Comparison of ENCODE assay signal across 2 cellular contexts in the genomic region with DNA sequence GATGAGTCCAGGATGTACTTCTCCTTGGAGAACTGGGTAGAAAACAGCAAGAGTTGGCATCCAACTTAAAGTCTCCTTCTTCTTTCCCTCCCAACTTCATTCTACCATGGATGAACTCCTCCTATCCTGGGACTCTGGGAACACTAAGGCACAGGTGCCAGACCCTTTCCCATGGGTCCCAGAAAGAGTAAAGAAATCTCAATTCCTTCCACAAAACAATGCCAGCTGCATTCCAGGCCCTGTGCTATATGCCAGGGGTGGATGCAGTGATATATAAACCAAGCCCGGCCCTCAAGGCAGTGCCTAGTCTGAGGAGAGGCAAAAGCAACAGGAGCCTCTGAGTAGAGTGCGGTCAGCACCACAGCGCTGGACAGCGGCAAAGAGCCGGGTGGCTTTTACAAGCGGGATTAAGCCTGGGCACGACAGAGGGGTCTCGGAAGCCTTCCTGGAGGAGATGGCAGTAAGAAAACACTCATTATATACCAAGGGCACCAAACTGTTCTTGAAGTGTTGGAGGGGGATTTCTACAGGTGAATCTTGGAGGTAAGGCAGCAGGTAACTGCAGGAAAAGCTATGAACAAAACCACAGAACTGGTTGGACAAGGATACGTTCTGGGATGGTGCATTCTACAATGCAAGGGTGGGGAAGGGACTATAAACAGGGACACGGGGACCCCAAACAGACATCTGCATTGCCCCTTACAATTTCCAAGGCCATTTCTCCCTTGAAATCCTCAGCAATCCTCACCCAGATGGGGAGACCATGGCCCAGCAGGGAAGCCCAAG.
TF ChIP-seq lines count a peak whose summit lies in the region.

No MANE protein-coding gene starts in this region.

TF ChIP-seq in A549, 52 proteins besides CTCF, POLR2A, EP300 and RAD21:
- TF ChIP-seq, protein P1, sequence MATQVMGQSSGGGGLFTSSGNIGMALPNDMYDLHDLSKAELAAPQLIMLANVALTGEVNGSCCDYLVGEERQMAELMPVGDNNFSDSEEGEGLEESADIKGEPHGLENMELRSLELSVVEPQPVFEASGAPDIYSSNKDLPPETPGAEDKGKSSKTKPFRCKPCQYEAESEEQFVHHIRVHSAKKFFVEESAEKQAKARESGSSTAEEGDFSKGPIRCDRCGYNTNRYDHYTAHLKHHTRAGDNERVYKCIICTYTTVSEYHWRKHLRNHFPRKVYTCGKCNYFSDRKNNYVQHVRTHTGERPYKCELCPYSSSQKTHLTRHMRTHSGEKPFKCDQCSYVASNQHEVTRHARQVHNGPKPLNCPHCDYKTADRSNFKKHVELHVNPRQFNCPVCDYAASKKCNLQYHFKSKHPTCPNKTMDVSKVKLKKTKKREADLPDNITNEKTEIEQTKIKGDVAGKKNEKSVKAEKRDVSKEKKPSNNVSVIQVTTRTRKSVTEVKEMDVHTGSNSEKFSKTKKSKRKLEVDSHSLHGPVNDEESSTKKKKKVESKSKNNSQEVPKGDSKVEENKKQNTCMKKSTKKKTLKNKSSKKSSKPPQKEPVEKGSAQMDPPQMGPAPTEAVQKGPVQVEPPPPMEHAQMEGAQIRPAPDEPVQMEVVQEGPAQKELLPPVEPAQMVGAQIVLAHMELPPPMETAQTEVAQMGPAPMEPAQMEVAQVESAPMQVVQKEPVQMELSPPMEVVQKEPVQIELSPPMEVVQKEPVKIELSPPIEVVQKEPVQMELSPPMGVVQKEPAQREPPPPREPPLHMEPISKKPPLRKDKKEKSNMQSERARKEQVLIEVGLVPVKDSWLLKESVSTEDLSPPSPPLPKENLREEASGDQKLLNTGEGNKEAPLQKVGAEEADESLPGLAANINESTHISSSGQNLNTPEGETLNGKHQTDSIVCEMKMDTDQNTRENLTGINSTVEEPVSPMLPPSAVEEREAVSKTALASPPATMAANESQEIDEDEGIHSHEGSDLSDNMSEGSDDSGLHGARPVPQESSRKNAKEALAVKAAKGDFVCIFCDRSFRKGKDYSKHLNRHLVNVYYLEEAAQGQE (IDR thresholded peaks at IDR 0.05), result peak; percentile 96
- no peak for TF ChIP-seq FOSB (CRISPR knock-in tag; IDR thresholded peaks at IDR 0.05)
- TF ChIP-seq, protein P2, sequence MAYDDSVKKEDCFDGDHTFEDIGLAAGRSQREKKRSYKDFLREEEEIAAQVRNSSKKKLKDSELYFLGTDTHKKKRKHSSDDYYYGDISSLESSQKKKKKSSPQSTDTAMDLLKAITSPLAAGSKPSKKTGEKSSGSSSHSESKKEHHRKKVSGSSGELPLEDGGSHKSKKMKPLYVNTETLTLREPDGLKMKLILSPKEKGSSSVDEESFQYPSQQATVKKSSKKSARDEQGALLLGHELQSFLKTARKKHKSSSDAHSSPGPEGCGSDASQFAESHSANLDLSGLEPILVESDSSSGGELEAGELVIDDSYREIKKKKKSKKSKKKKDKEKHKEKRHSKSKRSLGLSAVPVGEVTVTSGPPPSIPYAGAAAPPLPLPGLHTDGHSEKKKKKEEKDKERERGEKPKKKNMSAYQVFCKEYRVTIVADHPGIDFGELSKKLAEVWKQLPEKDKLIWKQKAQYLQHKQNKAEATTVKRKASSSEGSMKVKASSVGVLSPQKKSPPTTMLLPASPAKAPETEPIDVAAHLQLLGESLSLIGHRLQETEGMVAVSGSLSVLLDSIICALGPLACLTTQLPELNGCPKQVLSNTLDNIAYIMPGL (CRISPR knock-in tag; IDR thresholded peaks at IDR 0.05; ENCODE audit: borderline replicate concordance), result no peak
- peak; percentile 91 for TF ChIP-seq EHMT2 (IDR thresholded peaks at IDR 0.05; ENCODE audit: low read depth)

TF ChIP-seq in K562, 482 proteins besides CTCF, POLR2A, EP300 and RAD21 (continues in another document):
- TF ChIP-seq ZFP1 (CRISPR knock-in tag; IDR thresholded peaks at IDR 0.05) (no peak), JUND (IDR thresholded peaks at IDR 0.05; ENCODE audit: borderline replicate concordance, low read depth, low read length) (no peak), JUND (tag; IDR thresholded peaks at IDR 0.05; ENCODE audit: borderline replicate concordance, low read depth, low read length) (peak; percentile 38; the same call in 1 of the 3 replicates), RBM17 (IDR thresholded peaks at IDR 0.05; ENCODE audit: borderline replicate concordance, low read depth, low read length) (no peak), TAF7 (tag; IDR thresholded peaks at IDR 0.05) (no peak), PHB2 (IDR thresholded peaks at IDR 0.05; ENCODE audit: low read depth) (no peak), PRMT5 (CRISPR knock-in tag; IDR thresholded peaks at IDR 0.05) (peak; percentile 93), MIER1 (IDR thresholded peaks at IDR 0.05; ENCODE audit: low read depth) (peak; percentile 96), EHMT2 (IDR thresholded peaks at IDR 0.05) (peak; percentile 98), ZNF644 (tag; IDR thresholded peaks at IDR 0.05; ENCODE audit: low read depth) (0 out of 2 replicates have a peak, but pooled peaks have one; percentile 25), ETV1 (tag; conservative IDR thresholded peaks at IDR 0.05; ENCODE audit: low read depth) (no peak), GATAD2B (IDR thresholded peaks at IDR 0.05; ENCODE audit: borderline replicate concordance) (no peak), ARID2 (IDR thresholded peaks at IDR 0.05) (no peak)
- TF ChIP-seq, protein P3, sequence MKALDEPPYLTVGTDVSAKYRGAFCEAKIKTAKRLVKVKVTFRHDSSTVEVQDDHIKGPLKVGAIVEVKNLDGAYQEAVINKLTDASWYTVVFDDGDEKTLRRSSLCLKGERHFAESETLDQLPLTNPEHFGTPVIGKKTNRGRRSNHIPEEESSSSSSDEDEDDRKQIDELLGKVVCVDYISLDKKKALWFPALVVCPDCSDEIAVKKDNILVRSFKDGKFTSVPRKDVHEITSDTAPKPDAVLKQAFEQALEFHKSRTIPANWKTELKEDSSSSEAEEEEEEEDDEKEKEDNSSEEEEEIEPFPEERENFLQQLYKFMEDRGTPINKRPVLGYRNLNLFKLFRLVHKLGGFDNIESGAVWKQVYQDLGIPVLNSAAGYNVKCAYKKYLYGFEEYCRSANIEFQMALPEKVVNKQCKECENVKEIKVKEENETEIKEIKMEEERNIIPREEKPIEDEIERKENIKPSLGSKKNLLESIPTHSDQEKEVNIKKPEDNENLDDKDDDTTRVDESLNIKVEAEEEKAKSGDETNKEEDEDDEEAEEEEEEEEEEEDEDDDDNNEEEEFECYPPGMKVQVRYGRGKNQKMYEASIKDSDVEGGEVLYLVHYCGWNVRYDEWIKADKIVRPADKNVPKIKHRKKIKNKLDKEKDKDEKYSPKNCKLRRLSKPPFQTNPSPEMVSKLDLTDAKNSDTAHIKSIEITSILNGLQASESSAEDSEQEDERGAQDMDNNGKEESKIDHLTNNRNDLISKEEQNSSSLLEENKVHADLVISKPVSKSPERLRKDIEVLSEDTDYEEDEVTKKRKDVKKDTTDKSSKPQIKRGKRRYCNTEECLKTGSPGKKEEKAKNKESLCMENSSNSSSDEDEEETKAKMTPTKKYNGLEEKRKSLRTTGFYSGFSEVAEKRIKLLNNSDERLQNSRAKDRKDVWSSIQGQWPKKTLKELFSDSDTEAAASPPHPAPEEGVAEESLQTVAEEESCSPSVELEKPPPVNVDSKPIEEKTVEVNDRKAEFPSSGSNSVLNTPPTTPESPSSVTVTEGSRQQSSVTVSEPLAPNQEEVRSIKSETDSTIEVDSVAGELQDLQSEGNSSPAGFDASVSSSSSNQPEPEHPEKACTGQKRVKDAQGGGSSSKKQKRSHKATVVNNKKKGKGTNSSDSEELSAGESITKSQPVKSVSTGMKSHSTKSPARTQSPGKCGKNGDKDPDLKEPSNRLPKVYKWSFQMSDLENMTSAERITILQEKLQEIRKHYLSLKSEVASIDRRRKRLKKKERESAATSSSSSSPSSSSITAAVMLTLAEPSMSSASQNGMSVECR (CRISPR knock-in tag; IDR thresholded peaks at IDR 0.05), result peak; percentile 46; the same call in 1 of the 2 replicates
- TF ChIP-seq, protein P1 (CRISPR knock-in tag; IDR thresholded peaks at IDR 0.05; ENCODE audit: low read depth), result peak; percentile 97
- TF ChIP-seq, protein P4, sequence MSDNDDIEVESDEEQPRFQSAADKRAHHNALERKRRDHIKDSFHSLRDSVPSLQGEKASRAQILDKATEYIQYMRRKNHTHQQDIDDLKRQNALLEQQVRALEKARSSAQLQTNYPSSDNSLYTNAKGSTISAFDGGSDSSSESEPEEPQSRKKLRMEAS (CRISPR knock-in tag; IDR thresholded peaks at IDR 0.05), result no peak
- TF ChIP-seq, protein P5, sequence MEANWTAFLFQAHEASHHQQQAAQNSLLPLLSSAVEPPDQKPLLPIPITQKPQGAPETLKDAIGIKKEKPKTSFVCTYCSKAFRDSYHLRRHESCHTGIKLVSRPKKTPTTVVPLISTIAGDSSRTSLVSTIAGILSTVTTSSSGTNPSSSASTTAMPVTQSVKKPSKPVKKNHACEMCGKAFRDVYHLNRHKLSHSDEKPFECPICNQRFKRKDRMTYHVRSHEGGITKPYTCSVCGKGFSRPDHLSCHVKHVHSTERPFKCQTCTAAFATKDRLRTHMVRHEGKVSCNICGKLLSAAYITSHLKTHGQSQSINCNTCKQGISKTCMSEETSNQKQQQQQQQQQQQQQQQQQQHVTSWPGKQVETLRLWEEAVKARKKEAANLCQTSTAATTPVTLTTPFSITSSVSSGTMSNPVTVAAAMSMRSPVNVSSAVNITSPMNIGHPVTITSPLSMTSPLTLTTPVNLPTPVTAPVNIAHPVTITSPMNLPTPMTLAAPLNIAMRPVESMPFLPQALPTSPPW (CRISPR knock-in tag; IDR thresholded peaks at IDR 0.05), result no peak
- TF ChIP-seq, protein P6, sequence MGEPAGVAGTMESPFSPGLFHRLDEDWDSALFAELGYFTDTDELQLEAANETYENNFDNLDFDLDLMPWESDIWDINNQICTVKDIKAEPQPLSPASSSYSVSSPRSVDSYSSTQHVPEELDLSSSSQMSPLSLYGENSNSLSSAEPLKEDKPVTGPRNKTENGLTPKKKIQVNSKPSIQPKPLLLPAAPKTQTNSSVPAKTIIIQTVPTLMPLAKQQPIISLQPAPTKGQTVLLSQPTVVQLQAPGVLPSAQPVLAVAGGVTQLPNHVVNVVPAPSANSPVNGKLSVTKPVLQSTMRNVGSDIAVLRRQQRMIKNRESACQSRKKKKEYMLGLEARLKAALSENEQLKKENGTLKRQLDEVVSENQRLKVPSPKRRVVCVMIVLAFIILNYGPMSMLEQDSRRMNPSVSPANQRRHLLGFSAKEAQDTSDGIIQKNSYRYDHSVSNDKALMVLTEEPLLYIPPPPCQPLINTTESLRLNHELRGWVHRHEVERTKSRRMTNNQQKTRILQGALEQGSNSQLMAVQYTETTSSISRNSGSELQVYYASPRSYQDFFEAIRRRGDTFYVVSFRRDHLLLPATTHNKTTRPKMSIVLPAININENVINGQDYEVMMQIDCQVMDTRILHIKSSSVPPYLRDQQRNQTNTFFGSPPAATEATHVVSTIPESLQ (CRISPR knock-in tag; IDR thresholded peaks at IDR 0.05), result peak; percentile 50; the same call in 1 of the 2 replicates
- TF ChIP-seq, protein P7, sequence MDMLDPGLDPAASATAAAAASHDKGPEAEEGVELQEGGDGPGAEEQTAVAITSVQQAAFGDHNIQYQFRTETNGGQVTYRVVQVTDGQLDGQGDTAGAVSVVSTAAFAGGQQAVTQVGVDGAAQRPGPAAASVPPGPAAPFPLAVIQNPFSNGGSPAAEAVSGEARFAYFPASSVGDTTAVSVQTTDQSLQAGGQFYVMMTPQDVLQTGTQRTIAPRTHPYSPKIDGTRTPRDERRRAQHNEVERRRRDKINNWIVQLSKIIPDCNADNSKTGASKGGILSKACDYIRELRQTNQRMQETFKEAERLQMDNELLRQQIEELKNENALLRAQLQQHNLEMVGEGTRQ (CRISPR knock-in tag; IDR thresholded peaks at IDR 0.05), result no peak
- TF ChIP-seq, protein P8, sequence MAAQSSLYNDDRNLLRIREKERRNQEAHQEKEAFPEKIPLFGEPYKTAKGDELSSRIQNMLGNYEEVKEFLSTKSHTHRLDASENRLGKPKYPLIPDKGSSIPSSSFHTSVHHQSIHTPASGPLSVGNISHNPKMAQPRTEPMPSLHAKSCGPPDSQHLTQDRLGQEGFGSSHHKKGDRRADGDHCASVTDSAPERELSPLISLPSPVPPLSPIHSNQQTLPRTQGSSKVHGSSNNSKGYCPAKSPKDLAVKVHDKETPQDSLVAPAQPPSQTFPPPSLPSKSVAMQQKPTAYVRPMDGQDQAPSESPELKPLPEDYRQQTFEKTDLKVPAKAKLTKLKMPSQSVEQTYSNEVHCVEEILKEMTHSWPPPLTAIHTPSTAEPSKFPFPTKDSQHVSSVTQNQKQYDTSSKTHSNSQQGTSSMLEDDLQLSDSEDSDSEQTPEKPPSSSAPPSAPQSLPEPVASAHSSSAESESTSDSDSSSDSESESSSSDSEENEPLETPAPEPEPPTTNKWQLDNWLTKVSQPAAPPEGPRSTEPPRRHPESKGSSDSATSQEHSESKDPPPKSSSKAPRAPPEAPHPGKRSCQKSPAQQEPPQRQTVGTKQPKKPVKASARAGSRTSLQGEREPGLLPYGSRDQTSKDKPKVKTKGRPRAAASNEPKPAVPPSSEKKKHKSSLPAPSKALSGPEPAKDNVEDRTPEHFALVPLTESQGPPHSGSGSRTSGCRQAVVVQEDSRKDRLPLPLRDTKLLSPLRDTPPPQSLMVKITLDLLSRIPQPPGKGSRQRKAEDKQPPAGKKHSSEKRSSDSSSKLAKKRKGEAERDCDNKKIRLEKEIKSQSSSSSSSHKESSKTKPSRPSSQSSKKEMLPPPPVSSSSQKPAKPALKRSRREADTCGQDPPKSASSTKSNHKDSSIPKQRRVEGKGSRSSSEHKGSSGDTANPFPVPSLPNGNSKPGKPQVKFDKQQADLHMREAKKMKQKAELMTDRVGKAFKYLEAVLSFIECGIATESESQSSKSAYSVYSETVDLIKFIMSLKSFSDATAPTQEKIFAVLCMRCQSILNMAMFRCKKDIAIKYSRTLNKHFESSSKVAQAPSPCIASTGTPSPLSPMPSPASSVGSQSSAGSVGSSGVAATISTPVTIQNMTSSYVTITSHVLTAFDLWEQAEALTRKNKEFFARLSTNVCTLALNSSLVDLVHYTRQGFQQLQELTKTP (IDR thresholded peaks at IDR 0.05; ENCODE audit: low read depth in 1 of 2, partially characterized antibody in 2 of 2), result peak in 1 of 2 experiments; percentile 88
